Comparison of ENCODE assay signal across 17 cellular contexts in genomic region chr18:3712485-3712884, GRCh38.
"Had no signal": no experiment of that assay in that cellular context is flagged by ENCODE, and none has a peak within 500 bp of the region (broad histone marks: within the 10 kb centered on the region; RNA-seq: fewer than 3 reads in every experiment).

No MANE protein-coding gene starts in this region.

- H3K27ac ChIP-seq: cardiac muscle cell, upper lobe of left lung had no signal

- DNase-seq: activated B cell treated with CpG ODN at 0.5 μM for 24 hours; activated CD4-positive, alpha-beta memory T cell treated with anti-CD3 and anti-CD28 coated beads, Interleukin-2, amount 10 ng/mL, durations not matched to agents 7 days and 5 days; activated CD4-positive, alpha-beta T cell treated with anti-CD3 and anti-CD28 coated beads for 4 hours; activated CD8-positive, alpha-beta memory T cell treated with anti-CD3 and anti-CD28 coated beads, Interleukin-2, amount 10 ng/mL, durations not matched to agents 7 days and 5 days; amygdala; hippocampal formation; retina; stimulated activated CD4-positive, alpha-beta T cell treated with anti-CD3 and anti-CD28 coated beads, Interleukin-2, amount 100 ng/mL, for 48 hours; stimulated activated naive CD8-positive, alpha-beta T cell treated with anti-CD3 and anti-CD28 coated beads, Interleukin-15, amount 100 ng/mL, for 72 hours; SW 1271; T-helper 2 cell; upper lobe of left lung had no signal

- H3K27me3 ChIP-seq: upper lobe of left lung had no signal

- H3K4me1 Mint-ChIP-seq: activated B cell treated with CpG ODN at 0.5 μM for 24 hours; activated CD4-positive, alpha-beta memory T cell treated with anti-CD3 and anti-CD28 coated beads, Interleukin-2, amount 10 ng/mL, durations not matched to agents 7 days and 5 days had no signal

- H3K36me3 Mint-ChIP-seq: activated CD8-positive, alpha-beta memory T cell treated with anti-CD3 and anti-CD28 coated beads, Interleukin-2, amount 10 ng/mL, durations not matched to agents 7 days and 5 days; activated naive CD8-positive, alpha-beta T cell; natural killer cell treated with Interleukin-12 subunit alpha and Interleukin-12 subunit beta and Interleukin-15 and Interleukin-18, amount 100 ng/mL, for 72 hours had no signal

- H3K4me3 Mint-ChIP-seq: activated B cell treated with CpG ODN at 0.5 μM for 24 hours; activated CD4-positive, alpha-beta memory T cell treated with anti-CD3 and anti-CD28 coated beads, Interleukin-2, amount 10 ng/mL, durations not matched to agents 7 days and 5 days; activated CD8-positive, alpha-beta memory T cell treated with anti-CD3 and anti-CD28 coated beads, Interleukin-2, amount 10 ng/mL, durations not matched to agents 7 days and 5 days; activated naive CD8-positive, alpha-beta T cell; natural killer cell treated with Interleukin-12 subunit alpha and Interleukin-12 subunit beta and Interleukin-15 and Interleukin-18, amount 100 ng/mL, for 72 hours; stimulated activated naive CD8-positive, alpha-beta T cell treated with anti-CD3 and anti-CD28 coated beads, Interleukin-15, amount 100 ng/mL, for 72 hours had no signal

- H3K9me3 ChIP-seq: upper lobe of left lung had no signal

- H3K9me3 Mint-ChIP-seq: activated B cell treated with CpG ODN at 0.5 μM for 24 hours; activated CD4-positive, alpha-beta memory T cell treated with anti-CD3 and anti-CD28 coated beads, Interleukin-2, amount 10 ng/mL, durations not matched to agents 7 days and 5 days; natural killer cell treated with Interleukin-12 subunit alpha and Interleukin-12 subunit beta and Interleukin-15 and Interleukin-18, amount 100 ng/mL, for 72 hours; stimulated activated naive CD8-positive, alpha-beta T cell treated with anti-CD3 and anti-CD28 coated beads, Interleukin-15, amount 100 ng/mL, for 72 hours had no signal

- H3K4me3 ChIP-seq: cardiac muscle cell, lung, upper lobe of left lung had no signal

- ATAC-seq: activated CD8-positive, alpha-beta memory T cell treated with anti-CD3 and anti-CD28 coated beads, Interleukin-2, amount 10 ng/mL, durations not matched to agents 7 days and 5 days; stimulated activated naive CD8-positive, alpha-beta T cell treated with anti-CD3 and anti-CD28 coated beads, Interleukin-15, amount 100 ng/mL, for 72 hours had no signal

- H3K27ac Mint-ChIP-seq: activated B cell treated with CpG ODN at 0.5 μM for 24 hours; activated CD4-positive, alpha-beta memory T cell treated with anti-CD3 and anti-CD28 coated beads, Interleukin-2, amount 10 ng/mL, durations not matched to agents 7 days and 5 days; activated CD8-positive, alpha-beta memory T cell treated with anti-CD3 and anti-CD28 coated beads, Interleukin-2, amount 10 ng/mL, durations not matched to agents 7 days and 5 days; activated naive CD8-positive, alpha-beta T cell; natural killer cell treated with Interleukin-12 subunit alpha and Interleukin-12 subunit beta and Interleukin-15 and Interleukin-18, amount 100 ng/mL, for 72 hours had no signal

- H3K36me3 ChIP-seq: cardiac muscle cell, upper lobe of left lung had no signal

- FAIRE-seq: islet of Langerhans had no signal
